8 cellular contexts compared by ENCODE assay signal in genomic region chr15:41416162-41416741, GRCh38. TPM values are rescaled to one million over a fixed set of nuclear protein-coding genes. Genes with fewer than 3 reads are reported as not detected.
DNase-seq lines count a peak whose midpoint lies in the region; ATAC-seq and TF ChIP-seq lines count a peak whose summit lies in the region.

No MANE protein-coding gene starts in this region.

- no peaks in the 10 kb centered on the region for H3F3A ChIP-seq in GM23338 (replicated peaks; ENCODE audit: low read depth)

- H2AFZ ChIP-seq in GM23338: peak overlapping the region; percentile 90

- CTCF ChIA-PET in BJ (lab: Yijun Ruan, JAX): interaction anchor here (1.4 kb wide), 1 partner anchor 13 kb away, joined by 4 read pairs; no protein-coding TSS in a partner anchor

- H3K9me3 Mint-ChIP-seq in GM23338 (no peaks in the 10 kb centered on the region), glutamatergic neuron (ENCODE audit: unreplicated experiment) (peaks cover 7% of the 10 kb centered on the region)
- no peaks in the 10 kb centered on the region for H3K9me3 Mint-ChIP-seq in T-helper 2 cell treated with Interferon-gamma antibody and Interleukin-4, amounts not matched to agents 5 μg/mL and 100 μg/mL, for 36 hours

- no peak for TF ChIP-seq CTCF in BJ (IDR thresholded peaks at IDR 0.05; ENCODE audit: insufficient read depth, low read depth, low read length)
- TF ChIP-seq CTCF in GM23338 (conservative IDR thresholded peaks at IDR 0.05; ENCODE audit: low read depth in 2 of 2): no peak
- no peak for TF ChIP-seq CTCF in glutamatergic neuron (IDR thresholded peaks at IDR 0.05; ENCODE audit: partially characterized antibody, unreplicated experiment)
- no peak for TF ChIP-seq CTCF in gastrocnemius medialis (IDR thresholded peaks at IDR 0.05 in 4 of 5, conservative IDR thresholded peaks at IDR 0.05 in 1 of 5)

- H3K27me3 ChIP-seq in BJ (ENCODE audit: control insufficient read depth, insufficient read depth, low read length) (no peaks in the 10 kb centered on the region), GM23338 (ENCODE audit: insufficient read depth) (no peaks in the 10 kb centered on the region), gastrocnemius medialis (no peaks in the 10 kb centered on the region)

- DNase-seq in BJ (ENCODE audit: low read depth) (no peak), GM23338 (ENCODE audit: low spot score) (no peak), glutamatergic neuron (no peak), gastrocnemius medialis (no peak), NCI-H226 (no peak), NCI-H1436 treated with DMSO at 0.1 percent for 48 hours (lab: John Stamatoyannopoulos, UW) (no peak), NOMO-1 treated with dmso at 0.1 percent for 144 hours (lab: John Stamatoyannopoulos, UW; ENCODE audit: unreplicated experiment) (no peak)
- no peak for DNase-seq in T-helper 2 cell treated with Interferon-gamma antibody and Interleukin-4, amounts not matched to agents 5 μg/mL and 100 μg/mL, for 36 hours (ENCODE audit: low spot score)

- H3K4me1 Mint-ChIP-seq in GM23338 (peaks cover 22% of the 10 kb centered on the region; the same call in 2 of the 3 replicates), glutamatergic neuron (ENCODE audit: low read depth, unreplicated experiment) (peaks cover 17% of the 10 kb centered on the region)
- H3K4me1 Mint-ChIP-seq in T-helper 2 cell treated with Interferon-gamma antibody and Interleukin-4, amounts not matched to agents 5 μg/mL and 100 μg/mL, for 36 hours (ENCODE audit: low read depth): peaks cover 27% of the 10 kb centered on the region

- H3K79me2 ChIP-seq in GM23338 (replicated peaks; ENCODE audit: insufficient read depth): peaks cover 51% of the 10 kb centered on the region

- H3K36me3 ChIP-seq in BJ (ENCODE audit: control insufficient read depth, insufficient read depth, low read length) (no peaks in the 10 kb centered on the region), GM23338 (ENCODE audit: insufficient read depth) (no peaks in the 10 kb centered on the region), gastrocnemius medialis (no peaks in the 10 kb centered on the region)

- peak overlapping the region; percentile 74 for H3K27ac Mint-ChIP-seq in GM23338
- peak overlapping the region; percentile 93 for H3K27ac Mint-ChIP-seq in T-helper 2 cell treated with Interferon-gamma antibody and Interleukin-4, amounts not matched to agents 5 μg/mL and 100 μg/mL, for 36 hours
- H3K27ac Mint-ChIP-seq in glutamatergic neuron (ENCODE audit: unreplicated experiment): peak overlapping the region; percentile 75

- H3K4me2 ChIP-seq in GM23338: peak overlapping the region; percentile 91

- peaks cover 33% of the 10 kb centered on the region for H4K20me1 ChIP-seq in GM23338 (replicated peaks; ENCODE audit: insufficient read depth)

- H3K4me3 Mint-ChIP-seq in GM23338: peak overlapping the region; percentile 97
- H3K4me3 Mint-ChIP-seq in T-helper 2 cell treated with Interferon-gamma antibody and Interleukin-4, amounts not matched to agents 5 μg/mL and 100 μg/mL, for 36 hours: peak overlapping the region; percentile 94
- peak overlapping the region; percentile 92 for H3K4me3 Mint-ChIP-seq in glutamatergic neuron (ENCODE audit: unreplicated experiment)

- H3K27me3 Mint-ChIP-seq in GM23338 (ENCODE audit: insufficient read depth, low read depth, poor library complexity): peaks cover 6% of the 10 kb centered on the region
- H3K27me3 Mint-ChIP-seq in T-helper 2 cell treated with Interferon-gamma antibody and Interleukin-4, amounts not matched to agents 5 μg/mL and 100 μg/mL, for 36 hours (ENCODE audit: low read depth): no peaks in the 10 kb centered on the region
- peaks cover 12% of the 10 kb centered on the region for H3K27me3 Mint-ChIP-seq in glutamatergic neuron (ENCODE audit: unreplicated experiment)

- H3K9me3 ChIP-seq in gastrocnemius medialis: no peaks in the 10 kb centered on the region

- H3K4me3 ChIP-seq in BJ (ENCODE audit: low read depth, low read length) (peak overlapping the region; percentile 91), GM23338 (peak overlapping the region; percentile 92), gastrocnemius medialis (peak overlapping the region; percentile 82 to 94 (median 86))

- ATAC-seq in GM23338: peak; percentile 56; the same call in 2 of the 3 replicates
- peak; percentile 43 to 48 for ATAC-seq in gastrocnemius medialis

- no peak for TF ChIP-seq POLR2A in gastrocnemius medialis (IDR thresholded peaks at IDR 0.05)

- in situ Hi-C loops in gastrocnemius medialis (cut with MboI; ENCODE audit: low sequenced_read_pairs in 4 of 4): no loop called here

- no peaks in the 10 kb centered on the region for H3K36me3 Mint-ChIP-seq in GM23338 (ENCODE audit: low read depth)
- peaks cover 8% of the 10 kb centered on the region for H3K36me3 Mint-ChIP-seq in T-helper 2 cell treated with Interferon-gamma antibody and Interleukin-4, amounts not matched to agents 5 μg/mL and 100 μg/mL, for 36 hours (ENCODE audit: low read depth)
- no peaks in the 10 kb centered on the region for H3K36me3 Mint-ChIP-seq in glutamatergic neuron (ENCODE audit: unreplicated experiment)

- H3K4me1 ChIP-seq in GM23338 (ENCODE audit: insufficient read depth) (peaks cover 13% of the 10 kb centered on the region), gastrocnemius medialis (peaks cover 16 to 20% of the 10 kb centered on the region in 2 donors)

- no peaks in the 10 kb centered on the region for H3K9me2 ChIP-seq in GM23338 (ENCODE audit: insufficient read depth)

- intact Hi-C loops in gastrocnemius medialis (cut with DNase I; ENCODE audit: low total_unique reads): loop anchor here (1.0 to 5.0 kb wide), 4 partner anchors 14 to 184 kb away; partner anchors contain the start of genes CHP1, EXD1 and NDUFAF1

- H3K27ac ChIP-seq in GM23338 (ENCODE audit: low read depth): peak overlapping the region; percentile 51
- peak overlapping the region; percentile 85 to 96 (median 92) for H3K27ac ChIP-seq in gastrocnemius medialis

- POLR2A ChIA-PET in BJ (lab: Charles Lee): no interaction called here

TF ChIP-seq in GM23338, 12 proteins besides CTCF, POLR2A, EP300 and RAD21 (continues in another document):
- TF ChIP-seq ZNF114 (CRISPR knock-in tag; IDR thresholded peaks at IDR 0.05) (no peak), EZH2 (IDR thresholded peaks at IDR 0.05; ENCODE audit: low read depth, unreplicated experiment) (no peak)

RNA-seq across cellular contexts. Expression of gene RTF1, which starts 0.6 kb away (rescaled TPM):
- polyA plus RNA-seq in BJ (2011; rRNA removed) (22.6 and 27.2 TPM in 2 replicates), GM23338 (2016; fragmentation: Nextera tagmentation; extraction: Ambion mirVana) (296 and 298 TPM in 2 replicates)
- polyA minus RNA-seq in BJ (2011; rRNA and poly(A)+ RNA removed): 11.8 and 12.8 TPM in 2 replicates
- 34.3 and 38.1 TPM in 2 replicates for total RNA-seq in GM23338 (2014; rRNA removed; shearing (Covaris generic))
- total RNA-seq in glutamatergic neuron (ENCODE audit: unreplicated experiment) (66.4 TPM), gastrocnemius medialis (10 to 100 TPM; 22.7 to 46.8 (median 24.3) TPM)

RNA-seq across cellular contexts. Expression of gene NDUFAF1, which starts 14.0 kb away (rescaled TPM):
- polyA plus RNA-seq in BJ (2011; rRNA removed): 8.9 and 17.2 TPM in 2 replicates
- polyA minus RNA-seq in BJ (2011; rRNA and poly(A)+ RNA removed): 2.7 and 2.8 TPM in 2 replicates
- total RNA-seq in GM23338 (2014; rRNA removed; shearing (Covaris generic)): 12.5 and 17.0 TPM in 2 replicates
- 14.7 and 15.4 TPM in 2 replicates for polyA plus RNA-seq in GM23338 (2016; fragmentation: Nextera tagmentation; extraction: Ambion mirVana)
- total RNA-seq in glutamatergic neuron (ENCODE audit: unreplicated experiment): 20.7 TPM
- 10 to 100 TPM; 48.1 to 61.4 (median 51.9) TPM for total RNA-seq in gastrocnemius medialis
